Comparison of ENCODE assay signal across 8 cellular contexts in genomic region chr6:149320016-149320415, GRCh38. TPM values are rescaled to one million over a fixed set of nuclear protein-coding genes. Genes with fewer than 3 reads are reported as not detected.
DNase-seq lines count a peak whose midpoint lies in the region; ATAC-seq, FAIRE-seq and TF ChIP-seq lines count a peak whose summit lies in the region.
"Not testable (repeated sequence)": the region's sequence is repeated elsewhere in the genome, so short reads cannot be mapped to it uniquely, and the experiment has no call there.

No MANE protein-coding gene starts in this region.

- not testable (repeated sequence) for H3K36me3 Mint-ChIP-seq in IgD-negative memory B cell
- peaks cover 25% of the 10 kb centered on the region for H3K36me3 Mint-ChIP-seq in activated CD4-positive, alpha-beta T cell treated with anti-CD3 and anti-CD28 coated beads for 36 hours (ENCODE audit: low read depth)
- peaks cover 13% of the 10 kb centered on the region for H3K36me3 Mint-ChIP-seq in activated naive CD4-positive, alpha-beta T cell treated with anti-CD3 and anti-CD28 coated beads for 36 hours (ENCODE audit: low read depth)
- H3K36me3 Mint-ChIP-seq in dendritic cell treated with granulocyte-macrophage colony-stimulating factor and Interleukin-4, amounts not matched to agents 40 ng/mL and 50 ng/mL, for 4 days (ENCODE audit: low read depth), result peaks cover 11% of the 10 kb centered on the region
- peaks cover 65% of the 10 kb centered on the region for H3K36me3 Mint-ChIP-seq in stimulated activated effector memory CD8-positive, alpha-beta T cell treated with anti-CD3 and anti-CD28 coated beads, Interleukin-12 subunit alpha, Interleukin-12 subunit beta, amount 100 ng/mL, for 72 hours

- not testable (repeated sequence) for H3K36me3 ChIP-seq in BLaER1 treated with 17β-estradiol and CSF1 and Interleukin-3, amounts not matched to agents 10 nM and 100 nM; kidney (ENCODE audit: control insufficient read depth in 1 of 2, insufficient read depth in 2 of 2, low read length in 2 of 2); neutrophil

- H3K27ac ChIP-seq in BLaER1 treated with 17β-estradiol and CSF1 and Interleukin-3, amounts not matched to agents 10 nM and 100 nM, result peak overlapping the region in 6 of 11 experiments; percentile 12 to 100 (median 99); a peak in 8 of 22 replicates
- not testable (repeated sequence) for H3K27ac ChIP-seq in kidney (ENCODE audit: low read depth in 2 of 2, low read length in 2 of 2)
- peak overlapping the region; percentile 98 for H3K27ac ChIP-seq in neutrophil

- H3K27me3 ChIP-seq in BLaER1 treated with 17β-estradiol and CSF1 and Interleukin-3, amounts not matched to agents 10 nM and 100 nM; neutrophil: not testable (repeated sequence)

- POLR2A ChIA-PET in activated CD4-positive, alpha-beta T cell treated with anti-CD3 and anti-CD28 coated beads for 36 hours (lab: Charles Lee), result interaction anchor here (1.1 kb wide), 1 partner anchor 100 kb away, joined by 4 read pairs; no protein-coding TSS in a partner anchor

- not testable (repeated sequence) for TF ChIP-seq CTCF in kidney (IDR thresholded peaks at IDR 0.05; ENCODE audit: borderline replicate concordance, extremely low read depth, insufficient read depth); neutrophil (IDR thresholded peaks at IDR 0.05)

- intact Hi-C loops in activated CD4-positive, alpha-beta T cell treated with anti-CD3 and anti-CD28 coated beads for 36 hours (cut with DNase I, micrococcal nuclease); activated naive CD4-positive, alpha-beta T cell treated with anti-CD3 and anti-CD28 coated beads for 36 hours (cut with micrococcal nuclease); kidney (cut with DNase I): not testable (repeated sequence)
- intact Hi-C loops in dendritic cell treated with granulocyte-macrophage colony-stimulating factor and Interleukin-4, amounts not matched to agents 40 ng/mL and 50 ng/mL, for 4 days (cut with micrococcal nuclease), result loop anchor here (5.0 to 10.0 kb wide), 2 partner anchors 55 to 238 kb away; no protein-coding TSS in a partner anchor

- peak overlapping the region; percentile 82 to 94 (median 86) for H3K4me3 Mint-ChIP-seq in IgD-negative memory B cell
- H3K4me3 Mint-ChIP-seq in activated CD4-positive, alpha-beta T cell treated with anti-CD3 and anti-CD28 coated beads for 36 hours, result peak overlapping the region; percentile 88
- H3K4me3 Mint-ChIP-seq in activated naive CD4-positive, alpha-beta T cell treated with anti-CD3 and anti-CD28 coated beads for 36 hours, result peak overlapping the region; percentile 81
- peak overlapping the region; percentile 86 for H3K4me3 Mint-ChIP-seq in dendritic cell treated with granulocyte-macrophage colony-stimulating factor and Interleukin-4, amounts not matched to agents 40 ng/mL and 50 ng/mL, for 4 days
- H3K4me3 Mint-ChIP-seq in stimulated activated effector memory CD8-positive, alpha-beta T cell treated with anti-CD3 and anti-CD28 coated beads, Interleukin-12 subunit alpha, Interleukin-12 subunit beta, amount 100 ng/mL, for 72 hours, result peak overlapping the region; percentile 80

- CTCF ChIA-PET in activated CD4-positive, alpha-beta T cell treated with anti-CD3 and anti-CD28 coated beads for 36 hours (lab: Charles Lee), result not testable (repeated sequence)
- CTCF ChIA-PET in activated naive CD4-positive, alpha-beta T cell treated with anti-CD3 and anti-CD28 coated beads for 36 hours (lab: Charles Lee), result interaction anchor here (0.6 to 1.1 kb wide), 3 partner anchors 16 to 289 kb away, joined by 3 to 4 read pairs (median 3); no protein-coding TSS in a partner anchor

- H3K4me3 ChIP-seq in BLaER1 treated with 17β-estradiol and CSF1 and Interleukin-3, amounts not matched to agents 10 nM and 100 nM, result peak overlapping the region; percentile 84 to 99 (median 91); a peak in 17 of 20 replicates
- H3K4me3 ChIP-seq in kidney (ENCODE audit: low read length in 2 of 2) (peak overlapping the region; percentile 70 to 85), neutrophil (ENCODE audit: low read depth in 1 of 2, low read length in 1 of 2) (peak overlapping the region in 1 of 2 experiments; percentile 90)

- peak; percentile 5 for ATAC-seq in activated CD4-positive, alpha-beta T cell treated with anti-CD3 and anti-CD28 coated beads for 36 hours
- not testable (repeated sequence) for ATAC-seq in stimulated activated effector memory CD8-positive, alpha-beta T cell treated with anti-CD3 and anti-CD28 coated beads, Interleukin-12 subunit alpha, Interleukin-12 subunit beta, amount 100 ng/mL, for 72 hours

- not testable (repeated sequence) for H3K9me3 ChIP-seq in BLaER1 treated with 17β-estradiol and CSF1 and Interleukin-3, amounts not matched to agents 10 nM and 100 nM (replicated peaks in 1 of 11); kidney (ENCODE audit: control insufficient read depth in 1 of 2, low read length in 2 of 2); neutrophil

- not testable (repeated sequence) for H3K9me3 Mint-ChIP-seq in IgD-negative memory B cell; activated CD4-positive, alpha-beta T cell treated with anti-CD3 and anti-CD28 coated beads for 36 hours (ENCODE audit: low read depth); activated naive CD4-positive, alpha-beta T cell treated with anti-CD3 and anti-CD28 coated beads for 36 hours; dendritic cell treated with granulocyte-macrophage colony-stimulating factor and Interleukin-4, amounts not matched to agents 40 ng/mL and 50 ng/mL, for 4 days; stimulated activated effector memory CD8-positive, alpha-beta T cell treated with anti-CD3 and anti-CD28 coated beads, Interleukin-12 subunit alpha, Interleukin-12 subunit beta, amount 100 ng/mL, for 72 hours

- H3K4me2 ChIP-seq in BLaER1 treated with 17β-estradiol and CSF1 and Interleukin-3, amounts not matched to agents 10 nM and 100 nM, result peak overlapping the region; percentile 76 to 97 (median 93)

- H3K4me1 Mint-ChIP-seq in IgD-negative memory B cell, result peaks cover 40 to 45% (median 41%) of the 10 kb centered on the region in 3 donors
- peaks cover 48% of the 10 kb centered on the region for H3K4me1 Mint-ChIP-seq in activated CD4-positive, alpha-beta T cell treated with anti-CD3 and anti-CD28 coated beads for 36 hours
- peaks cover 53% of the 10 kb centered on the region for H3K4me1 Mint-ChIP-seq in activated naive CD4-positive, alpha-beta T cell treated with anti-CD3 and anti-CD28 coated beads for 36 hours (ENCODE audit: low read depth)
- peaks cover 31% of the 10 kb centered on the region for H3K4me1 Mint-ChIP-seq in dendritic cell treated with granulocyte-macrophage colony-stimulating factor and Interleukin-4, amounts not matched to agents 40 ng/mL and 50 ng/mL, for 4 days (ENCODE audit: low read depth)
- H3K4me1 Mint-ChIP-seq in stimulated activated effector memory CD8-positive, alpha-beta T cell treated with anti-CD3 and anti-CD28 coated beads, Interleukin-12 subunit alpha, Interleukin-12 subunit beta, amount 100 ng/mL, for 72 hours, result peaks cover 28% of the 10 kb centered on the region

- H3K4me1 ChIP-seq in BLaER1 treated with 17β-estradiol and CSF1 and Interleukin-3, amounts not matched to agents 10 nM and 100 nM, result peaks cover 18 to 68% (median 46%) of the 10 kb centered on the region in 10 experiments
- H3K4me1 ChIP-seq in kidney (ENCODE audit: control insufficient read depth in 1 of 2, insufficient read depth in 1 of 2, low read depth in 1 of 2, low read length in 2 of 2), result not testable (repeated sequence)
- peaks cover 43 to 47% of the 10 kb centered on the region in 2 experiments for H3K4me1 ChIP-seq in neutrophil (ENCODE audit: control insufficient read depth in 1 of 2, insufficient read depth in 1 of 2, low read depth in 1 of 2, low read length in 1 of 2)

- DNase-seq in activated CD4-positive, alpha-beta T cell treated with anti-CD3 and anti-CD28 coated beads for 36 hours, result peak; percentile 61
- DNase-seq in activated naive CD4-positive, alpha-beta T cell treated with anti-CD3 and anti-CD28 coated beads for 36 hours, result peak; percentile 55
- DNase-seq in kidney, result not testable (repeated sequence)
- DNase-seq in stimulated activated effector memory CD8-positive, alpha-beta T cell treated with anti-CD3 and anti-CD28 coated beads, Interleukin-12 subunit alpha, Interleukin-12 subunit beta, amount 100 ng/mL, for 72 hours (ENCODE audit: low spot score in 2 of 2), result peak in 1 of 2 donors; percentile 73

- peaks cover 40 to 67% (median 65%) of the 10 kb centered on the region in 11 experiments for H4K20me1 ChIP-seq in BLaER1 treated with 17β-estradiol and CSF1 and Interleukin-3, amounts not matched to agents 10 nM and 100 nM

- not testable (repeated sequence) for H3K27me3 Mint-ChIP-seq in IgD-negative memory B cell; activated CD4-positive, alpha-beta T cell treated with anti-CD3 and anti-CD28 coated beads for 36 hours; activated naive CD4-positive, alpha-beta T cell treated with anti-CD3 and anti-CD28 coated beads for 36 hours (ENCODE audit: low read depth); dendritic cell treated with granulocyte-macrophage colony-stimulating factor and Interleukin-4, amounts not matched to agents 40 ng/mL and 50 ng/mL, for 4 days

- H3K27ac Mint-ChIP-seq in IgD-negative memory B cell, result peak overlapping the region; percentile 39 to 94 (median 68)
- H3K27ac Mint-ChIP-seq in activated CD4-positive, alpha-beta T cell treated with anti-CD3 and anti-CD28 coated beads for 36 hours, result peak overlapping the region; percentile 96
- H3K27ac Mint-ChIP-seq in activated naive CD4-positive, alpha-beta T cell treated with anti-CD3 and anti-CD28 coated beads for 36 hours, result peak overlapping the region; percentile 94
- peak overlapping the region; percentile 89 for H3K27ac Mint-ChIP-seq in dendritic cell treated with granulocyte-macrophage colony-stimulating factor and Interleukin-4, amounts not matched to agents 40 ng/mL and 50 ng/mL, for 4 days
- peak overlapping the region; percentile 93 for H3K27ac Mint-ChIP-seq in stimulated activated effector memory CD8-positive, alpha-beta T cell treated with anti-CD3 and anti-CD28 coated beads, Interleukin-12 subunit alpha, Interleukin-12 subunit beta, amount 100 ng/mL, for 72 hours

- FAIRE-seq in kidney (lab: Jason Lieb, UNC), result not testable (repeated sequence)

- peak overlapping the region in 9 of 11 experiments; percentile 16 to 99 (median 97); a peak in 15 of 22 replicates for H3K9ac ChIP-seq in BLaER1 treated with 17β-estradiol and CSF1 and Interleukin-3, amounts not matched to agents 10 nM and 100 nM
- H3K9ac ChIP-seq in kidney (ENCODE audit: low read length in 2 of 2), result not testable (repeated sequence)

RNA-seq across cellular contexts. Expression of gene TAB2, which starts 2.5 kb away (rescaled TPM):
- 8.1 TPM for polyA plus RNA-seq in IgD-negative memory B cell
- total RNA-seq in activated CD4-positive, alpha-beta T cell treated with anti-CD3 and anti-CD28 coated beads for 36 hours, result 10 to 100 TPM; 65.8 to 94.1 TPM
- total RNA-seq in activated naive CD4-positive, alpha-beta T cell treated with anti-CD3 and anti-CD28 coated beads for 36 hours, result 10 to 100 TPM; 62.1 to 66.7 TPM
- 50.1 TPM for total RNA-seq in kidney
- 23.2 TPM for polyA plus RNA-seq in kidney (ENCODE audit: insufficient read depth, low read depth, low replicate concordance)
